In genomic region chr1:52463891-52464290, GRCh38 we compare ENCODE assay signal across 31 cellular contexts.
"Had no signal": no experiment of that assay in that cellular context is flagged by ENCODE, and none has a peak within 500 bp of the region (broad histone marks: within the 10 kb centered on the region; RNA-seq: fewer than 3 reads in every experiment).

No MANE protein-coding gene starts in this region.

- ATAC-seq: esophagus mucosa; gastrocnemius medialis; left lobe of liver; mucosa of descending colon; natural killer cell treated with Interleukin-12 subunit alpha and Interleukin-12 subunit beta and Interleukin-15 and Interleukin-18, amount 100 ng/mL, for 72 hours; stimulated activated memory B cell treated with anti-CD40 and anti-IgM and Interleukin-4, amounts not matched to agents 10 μg/mL and 1 μg/mL and 100 μg/mL, for 72 hours; stimulated activated naive CD8-positive, alpha-beta T cell treated with anti-CD3 and anti-CD28 coated beads, Interleukin-15, Interleukin-2, amounts not matched to agents 100 U/mL and 50 U/mL, for 24 hours had no signal

- DNase-seq: colonic mucosa; effector CD8-positive, alpha-beta T cell; endodermal cell; foreskin fibroblast; gastrocnemius medialis; head of caudate nucleus; kidney; mesenchymal stem cell; mucosa of descending colon; naive B cell; sigmoid colon; stimulated activated CD4-positive, alpha-beta T cell treated with anti-CD3 and anti-CD28 coated beads, Interleukin-2, amount 100 ng/mL, for 24 hours; stimulated activated CD4-positive, alpha-beta T cell treated with anti-CD3 and anti-CD28 coated beads, Interleukin-4, amount 100 ng/mL, for 24 hours; stimulated activated naive CD8-positive, alpha-beta T cell treated with anti-CD3 and anti-CD28 coated beads, Interleukin-15, Interleukin-2, amounts not matched to agents 100 U/mL and 50 U/mL, for 24 hours; substantia nigra; testis; tibial artery; upper lobe of left lung had no signal

- H3K36me3 ChIP-seq: colonic mucosa, upper lobe of left lung had no signal

- H3K4me3 Mint-ChIP-seq: dendritic cell treated with granulocyte-macrophage colony-stimulating factor and Interleukin-4, amounts not matched to agents 40 ng/mL and 50 ng/mL, for 4 days; endodermal cell; mesothelial cell of epicardium; naive B cell; natural killer cell treated with Interleukin-12 subunit alpha and Interleukin-12 subunit beta and Interleukin-15 and Interleukin-18, amount 100 ng/mL, for 72 hours; neural crest cell; stimulated activated memory B cell treated with anti-CD40 and anti-IgM and Interleukin-4, amounts not matched to agents 10 μg/mL and 1 μg/mL and 100 μg/mL, for 72 hours had no signal

- H3K27me3 ChIP-seq: colonic mucosa, gastrocnemius medialis, neutrophil, right atrium auricular region, sigmoid colon, testis, tibial artery, upper lobe of left lung had no signal

- H3K9me3 ChIP-seq: colonic mucosa, gastrocnemius medialis, mucosa of descending colon, neutrophil, prostate gland, right atrium auricular region, sigmoid colon, testis, tibial artery, upper lobe of left lung had no signal

- H3K4me1 Mint-ChIP-seq: mesothelial cell of epicardium; neural crest cell; stimulated activated memory B cell treated with anti-CD40 and anti-IgM and Interleukin-4, amounts not matched to agents 10 μg/mL and 1 μg/mL and 100 μg/mL, for 72 hours had no signal

- H3K27ac ChIP-seq: colonic mucosa, epithelial cell of prostate, gastrocnemius medialis, neutrophil, parathyroid adenoma, prostate gland, right atrium auricular region, sigmoid colon, testis, tibial artery, upper lobe of left lung had no signal

- H3K79me2 ChIP-seq: parathyroid adenoma had no signal

- H2AFZ ChIP-seq: parathyroid adenoma had no signal

- H3K4me3 ChIP-seq: colonic mucosa, gastrocnemius medialis, lung, mucosa of descending colon, prostate gland, right atrium auricular region, sigmoid colon, testis, tibial artery, upper lobe of left lung had no signal

- H3K27me3 Mint-ChIP-seq: dendritic cell treated with granulocyte-macrophage colony-stimulating factor and Interleukin-4, amounts not matched to agents 40 ng/mL and 50 ng/mL, for 4 days; naive B cell; natural killer cell treated with Interleukin-12 subunit alpha and Interleukin-12 subunit beta and Interleukin-15 and Interleukin-18, amount 100 ng/mL, for 72 hours; stimulated activated memory B cell treated with anti-CD40 and anti-IgM and Interleukin-4, amounts not matched to agents 10 μg/mL and 1 μg/mL and 100 μg/mL, for 72 hours had no signal

- H3K4me1 ChIP-seq: colonic mucosa, gastrocnemius medialis, parathyroid adenoma, prostate gland, right atrium auricular region, sigmoid colon, testis, tibial artery, upper lobe of left lung had no signal

- H3K27ac Mint-ChIP-seq: dendritic cell treated with granulocyte-macrophage colony-stimulating factor and Interleukin-4, amounts not matched to agents 40 ng/mL and 50 ng/mL, for 4 days; endodermal cell; mesothelial cell of epicardium; natural killer cell treated with Interleukin-12 subunit alpha and Interleukin-12 subunit beta and Interleukin-15 and Interleukin-18, amount 100 ng/mL, for 72 hours; stimulated activated memory B cell treated with anti-CD40 and anti-IgM and Interleukin-4, amounts not matched to agents 10 μg/mL and 1 μg/mL and 100 μg/mL, for 72 hours had no signal

- H3K9me3 Mint-ChIP-seq: dendritic cell treated with granulocyte-macrophage colony-stimulating factor and Interleukin-4, amounts not matched to agents 40 ng/mL and 50 ng/mL, for 4 days; endodermal cell; mesothelial cell of epicardium; naive B cell; natural killer cell treated with Interleukin-12 subunit alpha and Interleukin-12 subunit beta and Interleukin-15 and Interleukin-18, amount 100 ng/mL, for 72 hours; neural crest cell; stimulated activated memory B cell treated with anti-CD40 and anti-IgM and Interleukin-4, amounts not matched to agents 10 μg/mL and 1 μg/mL and 100 μg/mL, for 72 hours had no signal
